In the genomic region with DNA sequence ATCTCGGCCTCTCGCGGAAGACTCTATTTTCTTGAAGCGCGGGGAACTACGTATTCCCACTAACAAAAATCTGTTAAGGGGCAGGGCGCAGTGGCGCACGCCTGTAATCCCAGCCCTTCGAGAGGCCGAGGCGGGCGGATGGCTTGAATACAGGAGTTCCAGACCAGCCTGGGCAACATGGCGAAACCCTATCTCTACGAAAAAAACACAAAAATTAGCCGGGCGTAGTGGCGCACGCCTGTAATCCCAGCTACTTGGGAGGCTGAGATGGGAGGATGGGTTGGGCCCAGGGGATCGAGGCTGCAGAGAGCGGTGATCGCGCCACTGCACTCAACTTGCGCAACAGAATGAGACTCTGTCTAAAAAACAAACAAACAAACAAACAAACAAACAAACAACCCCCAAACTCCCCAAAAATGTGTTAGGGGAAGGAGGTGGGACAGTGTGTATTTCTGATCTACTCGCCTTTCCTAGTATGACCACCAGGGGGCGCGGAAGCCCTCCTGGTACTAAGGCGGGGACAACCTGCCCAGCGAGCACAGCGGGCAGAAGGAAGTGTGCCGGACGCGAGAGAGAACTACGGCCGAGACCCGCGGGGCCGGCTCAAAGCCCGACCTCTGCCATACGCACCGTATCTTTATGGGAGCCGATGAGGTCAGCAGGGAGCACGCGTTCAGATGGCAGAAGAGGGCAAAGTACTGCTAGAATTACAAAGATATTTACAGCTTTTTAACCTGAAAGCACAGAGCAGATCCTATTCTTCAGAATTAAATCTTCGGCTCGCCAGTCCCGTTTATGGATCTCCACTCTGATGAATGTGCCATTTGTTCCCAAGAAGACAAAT, we compare ENCODE assay signal across 8 cellular contexts. TPM values are rescaled to one million over a fixed set of nuclear protein-coding genes. Genes with fewer than 3 reads are reported as not detected.
DNase-seq lines count a peak whose midpoint lies in the region; ATAC-seq and TF ChIP-seq lines count a peak whose summit lies in the region.

No MANE protein-coding gene starts in this region.

- no peak for TF ChIP-seq POLR2A in vagina (IDR thresholded peaks at IDR 0.05)

- no peaks in the 10 kb centered on the region for H3K9me3 Mint-ChIP-seq in T-helper 1 cell treated with Interleukin-12 subunit alpha and Interleukin-12 subunit beta and Interleukin-4 antibody, amounts not matched to agents 30 μg/mL and 1 μg/mL, for 36 hours

- peak; percentile 83 for DNase-seq in GM12865 (ENCODE audit: low read depth)
- DNase-seq in NCI-H1092 (lab: John Stamatoyannopoulos, UW), result peak; percentile 71
- DNase-seq in amygdala (lab: John Stamatoyannopoulos, UW), result peak in 55 of 56 donors; percentile 14 to 88 (median 64)
- DNase-seq in right cardiac atrium, result peak; percentile 87 to 94 (median 92)
- DNase-seq in renal cortical epithelial cell (ENCODE audit: low read depth), result peak; percentile 53
- no peak for DNase-seq in vagina (ENCODE audit: extremely low spot score in 2 of 2)

- H3K27ac Mint-ChIP-seq in T-helper 1 cell treated with Interleukin-12 subunit alpha and Interleukin-12 subunit beta and Interleukin-4 antibody, amounts not matched to agents 30 μg/mL and 1 μg/mL, for 36 hours, result peak overlapping the region; percentile 79

- no peak overlapping the region for H3K27ac ChIP-seq in right cardiac atrium (ENCODE audit: low read length)
- peak overlapping the region; percentile 100 for H3K27ac ChIP-seq in vagina

- H3K9me3 ChIP-seq in right cardiac atrium (ENCODE audit: control insufficient read depth, low read length), result no peaks in the 10 kb centered on the region
- no peaks in the 10 kb centered on the region for H3K9me3 ChIP-seq in vagina

- H3K4me3 ChIP-seq in GM12865 (ENCODE audit: low read depth, low read length), result peak overlapping the region; percentile 78
- H3K4me3 ChIP-seq in right cardiac atrium (ENCODE audit: low read length), result peak overlapping the region; percentile 83
- peak overlapping the region; percentile 60 to 97 for H3K4me3 ChIP-seq in vagina

- H3K4me1 ChIP-seq in right cardiac atrium (ENCODE audit: control insufficient read depth, insufficient read depth, low read length) (peaks cover 6% of the 10 kb centered on the region), vagina (peaks cover 28% of the 10 kb centered on the region)

- H3K4me1 Mint-ChIP-seq in T-helper 1 cell treated with Interleukin-12 subunit alpha and Interleukin-12 subunit beta and Interleukin-4 antibody, amounts not matched to agents 30 μg/mL and 1 μg/mL, for 36 hours (ENCODE audit: low read depth), result peaks cover 35% of the 10 kb centered on the region

- peaks cover 10% of the 10 kb centered on the region for H3K27me3 Mint-ChIP-seq in T-helper 1 cell treated with Interleukin-12 subunit alpha and Interleukin-12 subunit beta and Interleukin-4 antibody, amounts not matched to agents 30 μg/mL and 1 μg/mL, for 36 hours (ENCODE audit: low read depth)

- peaks cover 20% of the 10 kb centered on the region for H3K36me3 Mint-ChIP-seq in T-helper 1 cell treated with Interleukin-12 subunit alpha and Interleukin-12 subunit beta and Interleukin-4 antibody, amounts not matched to agents 30 μg/mL and 1 μg/mL, for 36 hours (ENCODE audit: low read depth)

- no peaks in the 10 kb centered on the region for H3K36me3 ChIP-seq in vagina

- 31% methylated on average over 47 of the region's 47 CpGs for WGBS in right cardiac atrium

- intact Hi-C loops in right cardiac atrium (cut with DNase I), result loop anchor here (1.0 to 5.0 kb wide), 3 partner anchors 48 to 49 kb away; no protein-coding TSS in a partner anchor
- intact Hi-C loops in vagina (cut with DNase I), result loop anchor here (2.0 kb wide), 1 partner anchor 49 kb away; no protein-coding TSS in a partner anchor

- H3K4me3 Mint-ChIP-seq in T-helper 1 cell treated with Interleukin-12 subunit alpha and Interleukin-12 subunit beta and Interleukin-4 antibody, amounts not matched to agents 30 μg/mL and 1 μg/mL, for 36 hours, result peak overlapping the region; percentile 97

- TF ChIP-seq CTCF in GM12865 (IDR thresholded peaks at IDR 0.05; ENCODE audit: insufficient read depth, low read depth, low read length, missing control alignments), result peak; percentile 96
- TF ChIP-seq CTCF in vagina (IDR thresholded peaks at IDR 0.05), result peak; percentile 93 to 95 (median 94)

- H3K27me3 ChIP-seq in right cardiac atrium (ENCODE audit: control insufficient read depth, insufficient read depth), result no peaks in the 10 kb centered on the region
- no peaks in the 10 kb centered on the region for H3K27me3 ChIP-seq in vagina

- peak; percentile 65 for ATAC-seq in HG02588 (IDR thresholded peaks at IDR 0.05; ENCODE audit: unreplicated experiment)
- ATAC-seq in right cardiac atrium, result peak; percentile 83 to 84

RNA-seq across cellular contexts. Expression of gene STX3, which starts 1.3 kb away (rescaled TPM):
- total RNA-seq in right cardiac atrium (10 to 100 TPM in 3 of 4 donors, 1 to 10 TPM in 1; 7.4 to 12.0 (median 10.7) TPM), renal cortical epithelial cell (58.0 and 91.6 TPM in 2 replicates), vagina (39.8 TPM)
- polyA plus RNA-seq in right cardiac atrium, result 7.1 TPM

RNA-seq across cellular contexts. Expression of gene OR10V1, which starts 40.2 kb away (rescaled TPM):
- total RNA-seq in right cardiac atrium, result not detected
- not detected for polyA plus RNA-seq in right cardiac atrium
- not detected in 2 replicates for total RNA-seq in renal cortical epithelial cell
- total RNA-seq in vagina, result not detected

RNA-seq across cellular contexts. Expression of gene MRPL16, which starts 56.7 kb away (rescaled TPM):
- total RNA-seq in right cardiac atrium, result 10 to 100 TPM; 53.7 to 82.6 (median 70.1) TPM
- polyA plus RNA-seq in right cardiac atrium, result 150 TPM
- 43.2 and 43.9 TPM in 2 replicates for total RNA-seq in renal cortical epithelial cell
- 38.3 TPM for total RNA-seq in vagina

Comparison
In these comparisons a context has a peak if more than half of its experiments do, and no peak if none do; other contexts are left out.
1. DNase-seq: peak in GM12865 (single experiment), NCI-H1092 (single experiment), amygdala (55 of 56), right cardiac atrium (3 of 3) and renal cortical epithelial cell (single experiment); none in vagina (0 of 2).
2. Peak in every context shown above with its lines, with median percentiles within 50 percentile points of each other: H3K4me3 ChIP-seq.